ENCODE assay signal across 19 cellular contexts in the genomic region with DNA sequence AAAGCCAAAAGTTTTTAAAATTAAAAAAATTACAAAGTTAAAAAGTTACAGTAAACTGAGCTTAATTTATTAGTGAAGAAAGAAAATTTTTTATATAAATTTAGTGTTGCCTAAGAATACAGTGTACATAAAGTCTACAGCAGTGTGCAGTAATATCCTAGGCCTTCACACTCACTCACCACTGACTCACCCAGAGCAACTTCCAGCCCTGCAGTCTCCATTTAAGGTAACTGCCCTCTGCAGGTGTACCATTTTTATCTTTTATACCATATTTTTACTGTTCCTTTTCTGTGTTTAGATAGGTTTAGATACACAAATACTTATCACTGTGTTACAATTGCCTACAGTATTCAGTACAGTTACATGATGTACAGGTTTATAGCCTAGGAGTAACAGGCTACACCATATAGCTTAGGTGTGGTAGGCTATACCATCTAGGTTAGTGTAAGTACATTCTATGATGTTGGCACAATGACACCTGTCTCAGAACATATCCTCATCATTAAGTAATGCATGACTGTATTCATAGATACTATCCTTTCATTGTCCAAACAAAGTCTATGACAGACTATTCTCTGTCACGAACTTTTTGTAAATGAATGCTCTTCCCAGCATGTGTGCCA.
DNase-seq lines count a peak whose midpoint lies in the region; ATAC-seq, FAIRE-seq and TF ChIP-seq lines count a peak whose summit lies in the region.
"Had no signal": no experiment of that assay in that cellular context is flagged by ENCODE, and none has a peak within 500 bp of the region (broad histone marks: within the 10 kb centered on the region; RNA-seq: fewer than 3 reads in every experiment).

No MANE protein-coding gene starts in this region.

- CTCF ChIA-PET in mammary epithelial cell (lab: Charles Lee; ENCODE audit: low non-redundant PET), result no interaction called here

- no peak overlapping the region for H2BK120ac ChIP-seq in H9 (ENCODE audit: low read depth, low read length, poor library complexity, severe bottlenecking)

- H4K91ac ChIP-seq in H9 (ENCODE audit: insufficient read length, low read depth, low read length), result no peak overlapping the region

- dilution Hi-C loops in mammary epithelial cell (cut with HindIII; ENCODE audit: low sequenced_read_pairs), result no loop called here

- H3K9me3 Mint-ChIP-seq in H9, result peaks cover 0 to 2% of the 10 kb centered on the region in 2 experiments; a peak in 3 of 5 replicates

- H3K4me1 ChIP-seq in mammary epithelial cell (ENCODE audit: insufficient read depth, low read length), result no peaks in the 10 kb centered on the region
- H3K4me1 ChIP-seq in foreskin keratinocyte, result no peaks in the 10 kb centered on the region
- no peaks in the 10 kb centered on the region for H3K4me1 ChIP-seq in mucosa of descending colon (ENCODE audit: low read depth)
- no peaks in the 10 kb centered on the region for H3K4me1 ChIP-seq in smooth muscle cell (ENCODE audit: low read depth)
- H3K4me1 ChIP-seq in H9 (ENCODE audit: insufficient read depth, low read length), result peaks cover 3% of the 10 kb centered on the region
- H3K4me1 ChIP-seq: BLaER1, HAP-1 had no signal

- no peak overlapping the region for H3K18ac ChIP-seq in H9 (ENCODE audit: insufficient read length, low read depth, low read length)

- H3K79me2 ChIP-seq in mammary epithelial cell (ENCODE audit: insufficient read depth, low read length) (no peaks in the 10 kb centered on the region), smooth muscle cell (ENCODE audit: low read depth) (no peaks in the 10 kb centered on the region), H9 (ENCODE audit: insufficient read depth, low read length) (no peaks in the 10 kb centered on the region)

- no peaks in the 10 kb centered on the region for H3F3A ChIP-seq in smooth muscle cell (ENCODE audit: low read depth)

- H4K20me1 ChIP-seq in mammary epithelial cell (ENCODE audit: insufficient read depth, low read length) (no peaks in the 10 kb centered on the region), smooth muscle cell (ENCODE audit: low read depth) (no peaks in the 10 kb centered on the region), H9 (ENCODE audit: control insufficient read depth, insufficient read depth, insufficient read length) (no peaks in the 10 kb centered on the region)
- H4K20me1 ChIP-seq: BLaER1 had no signal

- H3K36me3 Mint-ChIP-seq in H9 (ENCODE audit: insufficient read depth in 1 of 3, low read depth in 3 of 3), result peaks cover 0 to 6% (median 4%) of the 10 kb centered on the region in 3 experiments; a peak in 2 of 7 replicates
- H3K36me3 Mint-ChIP-seq: CD14-positive monocyte; CD8-positive, alpha-beta T cell had no signal

- H3K23ac ChIP-seq in H9 (ENCODE audit: insufficient read length, low read depth, low read length), result no peak overlapping the region

- WGBS in mammary epithelial cell (ENCODE audit: low coverage, missing lambda C conversion rate), result 81% methylated on average over 1 of the region's 1 CpG
- WGBS in smooth muscle cell (ENCODE audit: low lambda C conversion rate), result 94% methylated on average over 1 of the region's 1 CpG
- WGBS in H9 (ENCODE audit: extremely low coverage, insufficient read length, low lambda C conversion rate), result no CpG with 5 or more reads among the region's 1 CpG

- H3K9me3 ChIP-seq in mammary epithelial cell (replicated peaks; ENCODE audit: insufficient read depth, low read length) (no peaks in the 10 kb centered on the region), mucosa of descending colon (no peaks in the 10 kb centered on the region), smooth muscle cell (replicated peaks; ENCODE audit: low read depth) (no peaks in the 10 kb centered on the region), H9 (ENCODE audit: control insufficient read depth, low read depth, low read length) (no peaks in the 10 kb centered on the region)
- H3K9me3 ChIP-seq: BLaER1, HAP-1 had no signal

- peaks cover 16 to 20% of the 10 kb centered on the region in 2 experiments for H3K4me1 Mint-ChIP-seq in H9
- H3K4me1 Mint-ChIP-seq: CD14-positive monocyte had no signal

- no peak overlapping the region for H3K4me3 Mint-ChIP-seq in H9
- H3K4me3 Mint-ChIP-seq: CD14-positive monocyte; CD8-positive, alpha-beta T cell had no signal

- no peaks in the 10 kb centered on the region for H3K27me3 Mint-ChIP-seq in H9 (ENCODE audit: low read depth)

- ATAC-seq in foreskin keratinocyte, result peak; percentile 72
- peak; percentile 94 for ATAC-seq in mucosa of descending colon
- ATAC-seq: CD8-positive, alpha-beta T cell; GM12878 had no signal

- H3K36me3 ChIP-seq in mammary epithelial cell (ENCODE audit: insufficient read depth, low read length) (no peaks in the 10 kb centered on the region), mucosa of descending colon (ENCODE audit: low read depth) (no peaks in the 10 kb centered on the region), smooth muscle cell (ENCODE audit: low read depth) (no peaks in the 10 kb centered on the region)
- H3K36me3 ChIP-seq: BLaER1, HAP-1 had no signal

- H3K56ac ChIP-seq in H9 (ENCODE audit: insufficient read length, low read depth, low read length), result no peak overlapping the region

- H3K27me3 ChIP-seq in mammary epithelial cell (ENCODE audit: insufficient read depth, low read length) (no peaks in the 10 kb centered on the region), foreskin keratinocyte (no peaks in the 10 kb centered on the region), smooth muscle cell (ENCODE audit: low read depth) (no peaks in the 10 kb centered on the region), H9 (ENCODE audit: insufficient read depth, low read length) (no peaks in the 10 kb centered on the region)
- H3K27me3 ChIP-seq: BLaER1 had no signal

- no peak overlapping the region for H2BK12ac ChIP-seq in H9 (ENCODE audit: insufficient read length, low read depth, low read length)

- H3K14ac ChIP-seq in H9 (ENCODE audit: insufficient read depth, low read length), result no peak overlapping the region

- no TSS peak for BruUV-seq in mammary epithelial cell (replicated peaks; lab: Mats Ljungman, UMichigan)

- H3K4me2 ChIP-seq in mammary epithelial cell (ENCODE audit: insufficient read depth, low read depth, low read length), result no peak overlapping the region
- no peak overlapping the region for H3K4me2 ChIP-seq in smooth muscle cell
- H3K4me2 ChIP-seq in H9 (ENCODE audit: insufficient read depth, insufficient read length, low read length), result no peak overlapping the region
- H3K4me2 ChIP-seq: BLaER1 had no signal

- no peak overlapping the region for H4K5ac ChIP-seq in H9 (ENCODE audit: insufficient read length, low read depth, low read length)

- no peaks in the 10 kb centered on the region for H3K23me2 ChIP-seq in H9 (ENCODE audit: insufficient read length, low read depth, low read length, poor library complexity, severe bottlenecking)

- H3T11ph ChIP-seq in H9 (ENCODE audit: low read length), result no peak overlapping the region

- no peak overlapping the region for H3K27ac ChIP-seq in mammary epithelial cell (ENCODE audit: insufficient read depth, low read depth, low read length)
- H3K27ac ChIP-seq in foreskin keratinocyte, result no peak overlapping the region
- H3K27ac ChIP-seq in smooth muscle cell (ENCODE audit: low read depth), result no peak overlapping the region
- no peak overlapping the region for H3K27ac ChIP-seq in H9 (ENCODE audit: insufficient read length, low read depth, low read length)
- H3K27ac ChIP-seq: BLaER1 had no signal

- no peak overlapping the region for H4K8ac ChIP-seq in H9 (replicated peaks; ENCODE audit: insufficient read length, low read depth, low read length)

- no peak overlapping the region for H2AK5ac ChIP-seq in H9 (ENCODE audit: insufficient read length, low read length)

- no peak overlapping the region for H2BK5ac ChIP-seq in H9 (ENCODE audit: insufficient read length, low read length)

- H3K4me3 ChIP-seq in mammary epithelial cell (replicated peaks in 1 of 3; ENCODE audit: insufficient read depth in 1 of 3, low read depth in 2 of 3, low read length in 3 of 3) (no peak overlapping the region), mucosa of descending colon (no peak overlapping the region), smooth muscle cell (no peak overlapping the region)
- H3K4me3 ChIP-seq: BLaER1, GM12878, HAP-1 had no signal

- peak; percentile 68 for FAIRE-seq in D721Med (lab: Jason Lieb, UNC)
- FAIRE-seq: GM12878, H1 had no signal

- H2BK15ac ChIP-seq in H9 (ENCODE audit: low read depth, low read length), result no peak overlapping the region

- no peaks in the 10 kb centered on the region for H3K79me1 ChIP-seq in H9 (ENCODE audit: insufficient read depth, low read depth, low read length, poor library complexity, severe bottlenecking)

- no peak for TF ChIP-seq CTCF in D721Med (IDR thresholded peaks at IDR 0.05; ENCODE audit: insufficient read depth, missing control alignments)
- TF ChIP-seq CTCF in mammary epithelial cell (conservative IDR thresholded peaks at IDR 0.05 in 1 of 2, IDR thresholded peaks at IDR 0.05 in 1 of 2; ENCODE audit: extremely low read depth in 1 of 2, insufficient read depth in 1 of 2, low read depth in 1 of 2, low read length in 2 of 2), result no peak
- TF ChIP-seq CTCF in foreskin keratinocyte (conservative IDR thresholded peaks at IDR 0.05), result peak; percentile 19
- TF ChIP-seq CTCF in mucosa of descending colon (IDR thresholded peaks at IDR 0.05), result no peak
- no peak for TF ChIP-seq CTCF in smooth muscle cell (IDR thresholded peaks at IDR 0.05; ENCODE audit: borderline replicate concordance, insufficient read depth, poor library complexity, severe bottlenecking)
- no peak for TF ChIP-seq CTCF in H9 (conservative IDR thresholded peaks at IDR 0.05)

- H3K27ac Mint-ChIP-seq in H9, result no peak overlapping the region
- H3K27ac Mint-ChIP-seq: CD14-positive monocyte; CD8-positive, alpha-beta T cell had no signal

- DNase-seq in D721Med (ENCODE audit: insufficient read length, low spot score), result no peak
- peak; percentile 2 for DNase-seq in mammary epithelial cell
- DNase-seq in foreskin keratinocyte, result peak in 1 of 2 donors; percentile 36
- DNase-seq in mucosa of descending colon, result no peak
- no peak for DNase-seq in smooth muscle cell (lab: John Stamatoyannopoulos, UW; ENCODE audit: unreplicated experiment)
- no peak for DNase-seq in posterior vena cava (ENCODE audit: low spot score)
- DNase-seq in H9, result no peak
- DNase-seq: 8988T; Calu3; CD8-positive, alpha-beta T cell; DMS 273 treated with DMSO at 0.1 percent for 48 hours; DMS53; DND-41; EL had no signal

- H3K4ac ChIP-seq in H9 (ENCODE audit: low read depth, low read length), result no peak overlapping the region

- intact Hi-C loops in mammary epithelial cell (cut with micrococcal nuclease), result no loop called here
- intact Hi-C loops in mucosa of descending colon (cut with DNase I, micrococcal nuclease), result no loop called here
- intact Hi-C loops in posterior vena cava (cut with DNase I), result no loop called here

- no peak overlapping the region for H2BK20ac ChIP-seq in H9 (ENCODE audit: low read depth, low read length, poor library complexity, severe bottlenecking)

- in situ Hi-C loops in mammary epithelial cell (cut with MboI; ENCODE audit: low sequenced_read_pairs in 2 of 2), result no loop called here

- no peak overlapping the region for H3K9ac ChIP-seq in mammary epithelial cell (ENCODE audit: insufficient read depth, low read length)
- H3K9ac ChIP-seq in smooth muscle cell (ENCODE audit: low read depth), result no peak overlapping the region
- H3K9ac ChIP-seq in H9 (ENCODE audit: extremely low read depth, insufficient read length, low read length), result no peak overlapping the region
- H3K9ac ChIP-seq: BLaER1 had no signal

- no peak overlapping the region for H2AFZ ChIP-seq in mammary epithelial cell (ENCODE audit: low read depth, low read length)
- H2AFZ ChIP-seq in smooth muscle cell (ENCODE audit: low read depth), result no peak overlapping the region
- no peak overlapping the region for H2AFZ ChIP-seq in H9 (ENCODE audit: low read length)
